Comparison of ENCODE assay signal across 9 cellular contexts in the genomic region with DNA sequence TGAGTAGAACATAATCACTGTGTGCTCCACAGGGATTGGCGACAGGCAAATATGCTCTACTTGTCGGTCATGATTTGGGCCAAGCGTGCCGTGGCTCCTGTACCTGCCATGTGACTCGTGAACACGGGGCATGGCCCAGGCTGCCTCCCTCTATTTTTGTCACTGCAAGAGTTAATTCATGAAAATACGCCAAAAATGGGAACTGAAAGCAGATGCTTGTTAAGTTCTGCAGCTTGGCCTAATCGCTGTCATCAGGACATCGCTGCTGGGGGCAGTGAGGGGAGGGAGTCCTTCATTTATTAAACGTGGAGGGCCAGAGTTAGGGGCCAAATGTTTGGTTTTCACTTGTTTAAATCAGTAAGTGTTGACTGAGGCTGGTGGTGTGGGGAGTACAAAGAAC.
A peak's percentile ranks its signal among the peaks of the same experiment; 100 is the strongest.
DNase-seq lines count a peak whose midpoint lies in the region; ATAC-seq and TF ChIP-seq lines count a peak whose summit lies in the region.
"Had no signal": no experiment of that assay in that cellular context is flagged by ENCODE, and none has a peak within 500 bp of the region (broad histone marks: within the 10 kb centered on the region; RNA-seq: fewer than 3 reads in every experiment).

No MANE protein-coding gene starts in this region.

- H3K27ac Mint-ChIP-seq in T-cell (peak overlapping the region; percentile 11 to 70), type B pancreatic cell (no peak overlapping the region)

- ATAC-seq in GM19438 (IDR thresholded peaks at IDR 0.05; ENCODE audit: low read depth, unreplicated experiment) (peak; percentile 44), HG03097 (IDR thresholded peaks at IDR 0.05; ENCODE audit: low FRiP score, unreplicated experiment) (peak; percentile 38), T-cell (replicated peaks in 1 of 4) (no peak)

- H3K36me3 Mint-ChIP-seq in T-cell (peaks cover 36% of the 10 kb centered on the region), type B pancreatic cell (peaks cover 11% of the 10 kb centered on the region)

- CTCF ChIA-PET in T-cell (lab: Charles Lee): interaction anchor here (0.6 to 1.0 kb wide), 4 partner anchors 11 to 200 kb away, joined by 3 to 4 read pairs (median 4); no protein-coding TSS in a partner anchor

- H3K9me3 Mint-ChIP-seq in T-cell (no peaks in the 10 kb centered on the region), type B pancreatic cell (peaks cover 3% of the 10 kb centered on the region)

- no peaks in the 10 kb centered on the region for H3K27me3 Mint-ChIP-seq in T-cell
- H3K27me3 Mint-ChIP-seq in type B pancreatic cell: peaks cover 3% of the 10 kb centered on the region

- POLR2A ChIA-PET in T-cell (lab: Charles Lee): no interaction called here

- TF ChIP-seq CTCF in GM12875 (IDR thresholded peaks at IDR 0.05; ENCODE audit: borderline replicate concordance, insufficient read depth, low read depth, low read length) (no peak), type B pancreatic cell (conservative IDR thresholded peaks at IDR 0.05) (no peak)

- H3K4me1 Mint-ChIP-seq in T-cell (peaks cover 77 to 85% (median 82%) of the 10 kb centered on the region in 3 donors), type B pancreatic cell (ENCODE audit: unreplicated experiment) (peaks cover 14% of the 10 kb centered on the region)

- DNase-seq in T-cell (no peak), DMS114 treated with DMSO at 0.1 percent for 48 hours (lab: John Stamatoyannopoulos, UW; ENCODE audit: unreplicated experiment) (no peak), type B pancreatic cell (ENCODE audit: extremely low spot score, unreplicated experiment) (no peak), NCI-H146 treated with DMSO at 0.1 percent for 48 hours (lab: John Stamatoyannopoulos, UW; ENCODE audit: unreplicated experiment) (no peak)
- DNase-seq in effector CD8-positive, alpha-beta T cell (lab: John Stamatoyannopoulos, UW): no peak
- DNase-seq: hippocampal formation had no signal

- H3K4me3 Mint-ChIP-seq in T-cell: no peak overlapping the region
- no peak overlapping the region for H3K4me3 Mint-ChIP-seq in type B pancreatic cell

- H3K4me3 ChIP-seq in GM12875 (ENCODE audit: low read depth, low read length): peak overlapping the region; percentile 6

Comparison
In these comparisons a context has a peak if more than half of its experiments do, and no peak if none do; other contexts are left out.
1. ATAC-seq: peak in GM19438 (single experiment) and HG03097 (single experiment); none in T-cell (0 of 4).